ENCODE assay signal across 16 cellular contexts in the genomic region with DNA sequence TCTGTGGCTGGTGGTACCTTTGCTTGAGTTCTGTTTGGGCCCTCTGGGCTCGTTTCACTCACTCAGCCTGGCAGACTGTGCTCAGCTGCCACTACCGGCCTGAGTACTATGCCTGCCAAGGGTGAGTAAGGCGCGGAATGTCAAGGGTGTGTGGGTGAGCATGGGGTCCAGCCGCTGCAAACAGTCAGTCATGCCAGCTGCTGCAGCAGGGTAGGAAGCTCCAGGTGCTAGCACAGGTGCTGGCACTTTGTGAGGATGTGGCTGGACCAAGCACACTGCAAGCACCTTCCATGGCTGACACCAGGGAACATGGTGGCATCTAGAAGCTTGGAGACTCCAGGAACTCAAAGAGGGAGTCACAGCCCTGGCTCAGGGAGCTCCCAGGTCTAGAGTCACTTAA.
DNase-seq lines count a peak whose midpoint lies in the region; ATAC-seq and TF ChIP-seq lines count a peak whose summit lies in the region.
"Had no signal": no experiment of that assay in that cellular context is flagged by ENCODE, and none has a peak within 500 bp of the region (broad histone marks: within the 10 kb centered on the region; RNA-seq: fewer than 3 reads in every experiment).

No MANE protein-coding gene starts in this region.

- ATAC-seq in upper lobe of right lung, result peak; percentile 17
- ATAC-seq in stimulated activated naive CD8-positive, alpha-beta T cell treated with anti-CD3 and anti-CD28 coated beads, Interleukin-15, amount 100 ng/mL, for 72 hours, result no peak
- ATAC-seq: A549; CD8-positive, alpha-beta T cell had no signal

- TF ChIP-seq CTCF in 22Rv1 (IDR thresholded peaks at IDR 0.05) (no peak), chondrocyte (IDR thresholded peaks at IDR 0.05) (no peak), upper lobe of right lung (IDR thresholded peaks at IDR 0.05) (no peak)

- peaks cover 11% of the 10 kb centered on the region for H3K9me3 Mint-ChIP-seq in chondrocyte (ENCODE audit: low read depth)
- no peaks in the 10 kb centered on the region for H3K9me3 Mint-ChIP-seq in activated naive CD4-positive, alpha-beta T cell treated with anti-CD3 and anti-CD28 coated beads for 36 hours
- peaks cover 0 to 6% of the 10 kb centered on the region in 2 donors for H3K9me3 Mint-ChIP-seq in stimulated activated naive CD8-positive, alpha-beta T cell treated with anti-CD3 and anti-CD28 coated beads, Interleukin-15, amount 100 ng/mL, for 72 hours
- H3K9me3 Mint-ChIP-seq: CD4-positive, alpha-beta T cell; CD8-positive, alpha-beta T cell had no signal

- no peak overlapping the region for H3K4me3 Mint-ChIP-seq in chondrocyte (ENCODE audit: unreplicated experiment)
- no peak overlapping the region for H3K4me3 Mint-ChIP-seq in activated naive CD4-positive, alpha-beta T cell treated with anti-CD3 and anti-CD28 coated beads for 36 hours
- no peak overlapping the region for H3K4me3 Mint-ChIP-seq in stimulated activated naive CD8-positive, alpha-beta T cell treated with anti-CD3 and anti-CD28 coated beads, Interleukin-15, amount 100 ng/mL, for 72 hours
- H3K4me3 Mint-ChIP-seq: B cell; CD4-positive, alpha-beta T cell; CD8-positive, alpha-beta T cell had no signal

- H3K36me3 Mint-ChIP-seq in chondrocyte (ENCODE audit: low read depth), result no peaks in the 10 kb centered on the region
- H3K36me3 Mint-ChIP-seq in activated naive CD4-positive, alpha-beta T cell treated with anti-CD3 and anti-CD28 coated beads for 36 hours (ENCODE audit: low read depth), result no peaks in the 10 kb centered on the region
- H3K36me3 Mint-ChIP-seq: CD8-positive, alpha-beta T cell had no signal

- no peaks in the 10 kb centered on the region for H3K27me3 ChIP-seq in upper lobe of right lung
- H3K27me3 ChIP-seq: BLaER1 treated with 17β-estradiol and CSF1 and Interleukin-3, amounts not matched to agents 10 nM and 100 nM had no signal

- H3K27ac Mint-ChIP-seq in chondrocyte (ENCODE audit: unreplicated experiment), result no peak overlapping the region
- H3K27ac Mint-ChIP-seq in activated naive CD4-positive, alpha-beta T cell treated with anti-CD3 and anti-CD28 coated beads for 36 hours, result no peak overlapping the region
- no peak overlapping the region for H3K27ac Mint-ChIP-seq in stimulated activated naive CD8-positive, alpha-beta T cell treated with anti-CD3 and anti-CD28 coated beads, Interleukin-15, amount 100 ng/mL, for 72 hours
- H3K27ac Mint-ChIP-seq: B cell; CD4-positive, alpha-beta T cell; CD8-positive, alpha-beta T cell had no signal

- H3K4me1 ChIP-seq in upper lobe of right lung, result no peaks in the 10 kb centered on the region
- H3K4me1 ChIP-seq: A549; BLaER1 treated with 17β-estradiol and CSF1 and Interleukin-3, amounts not matched to agents 10 nM and 100 nM; Caco-2 had no signal

- H3K4me3 ChIP-seq in upper lobe of right lung, result no peak overlapping the region
- H3K4me3 ChIP-seq: A549; BLaER1 treated with 17β-estradiol and CSF1 and Interleukin-3, amounts not matched to agents 10 nM and 100 nM had no signal

- H3K27ac ChIP-seq in 22Rv1 (peak overlapping the region; percentile 83; the same call in 1 of the 2 replicates), upper lobe of right lung (no peak overlapping the region)
- H3K27ac ChIP-seq: A549; BLaER1 treated with 17β-estradiol and CSF1 and Interleukin-3, amounts not matched to agents 10 nM and 100 nM; C4-2B had no signal

- DNase-seq in chondrocyte (ENCODE audit: low spot score) (peak; percentile 61), upper lobe of right lung (no peak)
- DNase-seq in activated naive CD4-positive, alpha-beta T cell treated with anti-CD3 and anti-CD28 coated beads for 36 hours, result no peak
- no peak for DNase-seq in stimulated activated naive CD8-positive, alpha-beta T cell treated with anti-CD3 and anti-CD28 coated beads, Interleukin-15, amount 100 ng/mL, for 72 hours
- DNase-seq: AML-193; Caco-2; Calu3; CD4-positive, alpha-beta T cell; CD8-positive, alpha-beta T cell; DMS79 treated with DMSO at 0.1 percent for 48 hours; GF-D8 had no signal

- H3K36me3 ChIP-seq in upper lobe of right lung, result no peaks in the 10 kb centered on the region
- H3K36me3 ChIP-seq: BLaER1 treated with 17β-estradiol and CSF1 and Interleukin-3, amounts not matched to agents 10 nM and 100 nM had no signal

- intact Hi-C loops in upper lobe of right lung (cut with DNase I), result no loop called here
- intact Hi-C loops in activated naive CD4-positive, alpha-beta T cell treated with anti-CD3 and anti-CD28 coated beads for 36 hours (cut with micrococcal nuclease), result no loop called here

- CTCF ChIA-PET in activated naive CD4-positive, alpha-beta T cell treated with anti-CD3 and anti-CD28 coated beads for 36 hours (lab: Charles Lee), result no interaction called here

- H3K27me3 Mint-ChIP-seq in chondrocyte (ENCODE audit: low read depth), result peaks cover 2% of the 10 kb centered on the region
- H3K27me3 Mint-ChIP-seq in activated naive CD4-positive, alpha-beta T cell treated with anti-CD3 and anti-CD28 coated beads for 36 hours (ENCODE audit: low read depth), result peaks cover 3% of the 10 kb centered on the region
- no peaks in the 10 kb centered on the region for H3K27me3 Mint-ChIP-seq in stimulated activated naive CD8-positive, alpha-beta T cell treated with anti-CD3 and anti-CD28 coated beads, Interleukin-15, amount 100 ng/mL, for 72 hours
- H3K27me3 Mint-ChIP-seq: B cell; CD4-positive, alpha-beta T cell had no signal

- no peaks in the 10 kb centered on the region for H3K9me3 ChIP-seq in upper lobe of right lung
- H3K9me3 ChIP-seq: A549, Caco-2 had no signal

- no peaks in the 10 kb centered on the region for H3K4me1 Mint-ChIP-seq in chondrocyte (ENCODE audit: low read depth)
- no peaks in the 10 kb centered on the region for H3K4me1 Mint-ChIP-seq in activated naive CD4-positive, alpha-beta T cell treated with anti-CD3 and anti-CD28 coated beads for 36 hours (ENCODE audit: low read depth)
- no peaks in the 10 kb centered on the region for H3K4me1 Mint-ChIP-seq in stimulated activated naive CD8-positive, alpha-beta T cell treated with anti-CD3 and anti-CD28 coated beads, Interleukin-15, amount 100 ng/mL, for 72 hours
- H3K4me1 Mint-ChIP-seq: B cell had no signal
